ENCODE assay signal across 8 cellular contexts in the genomic region with DNA sequence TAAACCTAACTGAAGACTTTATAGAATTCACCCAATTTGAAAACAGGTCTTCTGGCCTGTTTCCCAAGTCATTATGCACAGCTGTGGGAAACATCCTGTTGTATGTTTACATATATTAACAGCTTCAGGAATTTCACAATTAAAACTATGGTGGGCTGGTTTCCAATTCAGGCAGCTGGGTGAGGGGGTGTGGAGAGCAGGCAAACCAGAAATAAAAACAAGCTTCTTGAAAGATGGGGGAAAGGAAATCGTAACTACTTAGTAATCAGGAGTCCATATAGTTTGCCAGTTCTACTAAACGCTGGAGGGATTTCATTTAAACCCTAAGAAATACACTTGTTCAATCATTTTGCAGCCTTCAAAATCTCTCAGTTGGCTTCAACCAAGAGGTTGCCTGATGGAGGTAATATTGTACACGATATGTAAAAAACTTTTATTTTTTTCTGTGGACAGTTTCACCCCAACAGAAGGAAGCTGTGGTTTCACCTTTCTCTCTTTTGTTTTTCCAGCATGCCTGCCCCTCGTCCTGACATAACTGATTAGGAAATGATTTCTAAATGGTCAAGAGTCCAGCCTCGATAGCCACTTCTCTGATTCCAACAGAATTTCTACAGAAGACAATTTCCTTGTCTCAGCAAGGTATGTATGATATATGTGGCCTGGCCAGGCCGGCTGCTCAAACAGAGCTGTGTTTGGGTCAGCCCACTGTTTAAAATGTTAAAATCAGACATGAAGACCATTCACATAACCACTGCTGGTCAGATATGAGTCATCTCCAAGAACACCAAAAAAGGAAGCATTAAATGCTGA. TPM values are rescaled to one million over a fixed set of nuclear protein-coding genes. Genes with fewer than 3 reads are reported as not detected.
A peak's percentile ranks its signal among the peaks of the same experiment; 100 is the strongest.
DNase-seq lines count a peak whose midpoint lies in the region; ATAC-seq and TF ChIP-seq lines count a peak whose summit lies in the region.

No MANE protein-coding gene starts in this region.

- in situ Hi-C loops in astrocyte of the cerebellum (cut with HindIII; ENCODE audit: low sequenced_read_pairs), result no loop called here

- DNase-seq in Right ventricle myocardium superior (no peak), cardiac septum (ENCODE audit: low spot score) (no peak), HS-27A (ENCODE audit: low read depth) (peak; percentile 72), astrocyte of the cerebellum (ENCODE audit: low read depth) (peak; percentile 87), lung (ENCODE audit: low spot score) (no peak), pons (ENCODE audit: low spot score) (no peak), SK-N-DZ (ENCODE audit: low spot score) (no peak)

- no peaks in the 10 kb centered on the region for H3K27me3 ChIP-seq in lung (ENCODE audit: control insufficient read depth, insufficient read depth)

- no peak overlapping the region for H3K4me3 ChIP-seq in astrocyte of the cerebellum (ENCODE audit: low read depth, low read length)
- no peak overlapping the region for H3K4me3 ChIP-seq in lung

- 12 to 18% methylated on average over 6 of the region's 6 CpGs for WGBS in lung, 2 donors

- peaks cover 0 to 2% of the 10 kb centered on the region in 2 donors for H3K36me3 ChIP-seq in lung (ENCODE audit: control insufficient read depth in 2 of 2, insufficient read depth in 2 of 2, low read length in 2 of 2)

- no peak for TF ChIP-seq CTCF in astrocyte of the cerebellum (IDR thresholded peaks at IDR 0.05; ENCODE audit: low read depth, low read length, missing control alignments)
- TF ChIP-seq CTCF in lung (IDR thresholded peaks at IDR 0.05; ENCODE audit: control extremely low read depth, extremely low read depth), result no peak

- peak overlapping the region; percentile 77 to 88 for H3K27ac ChIP-seq in lung (ENCODE audit: low read depth in 1 of 2, low read length in 1 of 2)

- peaks cover 12 to 16% of the 10 kb centered on the region in 2 donors for H3K4me1 ChIP-seq in lung (ENCODE audit: control insufficient read depth in 2 of 2, insufficient read depth in 2 of 2, low read length in 2 of 2)

- intact Hi-C loops in Right ventricle myocardium superior (cut with DNase I), result no loop called here
- intact Hi-C loops in cardiac septum (cut with DNase I), result no loop called here

- no peaks in the 10 kb centered on the region for H3K9me3 ChIP-seq in lung (ENCODE audit: control insufficient read depth in 2 of 2, insufficient read depth in 1 of 2, low read length in 1 of 2)

- ATAC-seq in Right ventricle myocardium superior (ENCODE audit: poor library complexity) (peak; percentile 36), lung (ENCODE audit: insufficient read depth, low FRiP score) (peak; percentile 59), GM21515 (IDR thresholded peaks at IDR 0.05; ENCODE audit: unreplicated experiment) (no peak)

RNA-seq across cellular contexts. Expression of gene ATP8B1, which starts 22.6 kb away (rescaled TPM):
- 5.9 TPM for total RNA-seq in Right ventricle myocardium superior
- 9.3 TPM for total RNA-seq in cardiac septum
- 10 to 100 TPM; 26.6 to 42.0 TPM for total RNA-seq in lung
- 1 to 10 TPM; 7.3 to 9.9 TPM for polyA plus RNA-seq in lung
- polyA plus RNA-seq in SK-N-DZ (2014; cell fraction: cytosol; rRNA removed), result 0.07 and 0.14 TPM in 2 replicates
- polyA plus RNA-seq in SK-N-DZ (2014; cell fraction: nucleus; rRNA removed), result 0.08 and 0.25 TPM in 2 replicates

Comparison
In these comparisons a context has a peak if more than half of its experiments do, and no peak if none do; other contexts are left out.
1. DNase-seq: peak in HS-27A (single experiment) and astrocyte of the cerebellum (single experiment); none in Right ventricle myocardium superior (single experiment), cardiac septum (single experiment), lung (single experiment), pons (single experiment) and SK-N-DZ (single experiment).